In genomic region chr19:18894254-18895037, GRCh38 we compare ENCODE assay signal across 9 cellular contexts. TPM values are rescaled to one million over a fixed set of nuclear protein-coding genes. Genes with fewer than 3 reads are reported as not detected.
DNase-seq lines count a peak whose midpoint lies in the region; ATAC-seq, FAIRE-seq and TF ChIP-seq lines count a peak whose summit lies in the region.
"Had no signal": no experiment of that assay in that cellular context is flagged by ENCODE, and none has a peak within 500 bp of the region (broad histone marks: within the 10 kb centered on the region; RNA-seq: fewer than 3 reads in every experiment).

No MANE protein-coding gene starts in this region.

- no peaks in the 10 kb centered on the region for H3K9me3 Mint-ChIP-seq in activated T-helper 1 cell treated with anti-CD3 and anti-CD28 coated beads, Interleukin-12 subunit alpha, Interleukin-12 subunit beta, Interleukin-2, Interleukin-4 antibody, amounts not matched to agents 30 ng/mL and 10 ng/mL and 1 ng/mL, durations not matched to agents 14 hours and 24 hours and 36 hours
- no peaks in the 10 kb centered on the region for H3K9me3 Mint-ChIP-seq in activated T-cell treated with anti-CD3 and anti-CD28 coated beads, Interleukin-2, amount 50 U/mL, for 24 hours

- WGBS in K562 (ENCODE audit: insufficient coverage, low coverage, missing lambda C conversion rate), result 13% methylated on average over 22 of the region's 28 CpGs
- 42% methylated on average over 23 of the region's 28 CpGs for WGBS in mesenchymal stem cell
- 4% methylated on average over 19 of the region's 28 CpGs; no CpG with 5 or more reads in 1 of the 2 donors for WGBS in transverse colon (ENCODE audit: low coverage in 1 of 2), 2 donors

- no peaks in the 10 kb centered on the region for H4K20me1 ChIP-seq in Karpas-422 (ENCODE audit: insufficient read depth, low read depth, low read length)
- peaks cover 17% of the 10 kb centered on the region for H4K20me1 ChIP-seq in K562 (replicated peaks; ENCODE audit: control insufficient read depth, insufficient read depth, low read length)

- no peak overlapping the region for H3K27ac ChIP-seq in Karpas-422 (ENCODE audit: low read length)
- no peak overlapping the region for H3K27ac ChIP-seq in K562 (ENCODE audit: extremely low read depth, low read depth, low read length)
- no peak overlapping the region for H3K27ac ChIP-seq in mesenchymal stem cell (ENCODE audit: low read length, poor library complexity, severe bottlenecking)
- no peak overlapping the region for H3K27ac ChIP-seq in transverse colon

- intact Hi-C loops in K562 (cut with micrococcal nuclease) (loop anchor here (1.0 to 5.0 kb wide), 2 partner anchors 92 to 243 kb away; partner anchors contain the start of gene TMEM161A), transverse colon (cut with DNase I; ENCODE audit: low total_unique reads) (no loop called here)
- intact Hi-C loops in activated T-helper 1 cell treated with anti-CD3 and anti-CD28 coated beads, Interleukin-12 subunit alpha, Interleukin-12 subunit beta, Interleukin-2, Interleukin-4 antibody, amounts not matched to agents 30 ng/mL and 10 ng/mL and 1 ng/mL, durations not matched to agents 14 hours and 24 hours and 36 hours (cut with micrococcal nuclease), result no loop called here

- DNase-seq in AG08395 (ENCODE audit: low spot score), result peak; percentile 38
- DNase-seq in Karpas-422, result peak; percentile 51
- DNase-seq in K562 (ENCODE audit: extremely low read depth in 1 of 4, low spot score in 3 of 4), result peak; percentile 41 to 72 (median 68)
- DNase-seq in mesenchymal stem cell, result no peak
- DNase-seq in activated T-helper 1 cell treated with anti-CD3 and anti-CD28 coated beads, Interleukin-12 subunit alpha, Interleukin-12 subunit beta, Interleukin-2, Interleukin-4 antibody, amounts not matched to agents 30 ng/mL and 10 ng/mL and 1 ng/mL, durations not matched to agents 14 hours and 24 hours and 36 hours (ENCODE audit: low spot score), result no peak
- DNase-seq in KBM-7, result no peak
- DNase-seq in activated T-cell treated with anti-CD3 and anti-CD28 coated beads, Interleukin-2, amount 50 U/mL, for 24 hours, result no peak
- DNase-seq in transverse colon, result no peak
- DNase-seq: SHP77 had no signal

- no peak overlapping the region for H2AK5ac ChIP-seq in mesenchymal stem cell (ENCODE audit: low read length, severe bottlenecking)

- H3K9ac ChIP-seq in Karpas-422 (ENCODE audit: low read length) (no peak overlapping the region), K562 (ENCODE audit: insufficient read depth in 1 of 2, low read depth in 2 of 2, low read length in 2 of 2) (peak overlapping the region in 1 of 2 experiments; percentile 90; a peak in 2 of 4 replicates), mesenchymal stem cell (ENCODE audit: low read length) (no peak overlapping the region)

- H2AFZ ChIP-seq in Karpas-422 (ENCODE audit: low read length), result no peak overlapping the region
- no peak overlapping the region; the same call in 1 of the 2 replicates for H2AFZ ChIP-seq in K562 (ENCODE audit: low read depth, low read length)
- peak overlapping the region; percentile 49 for H2AFZ ChIP-seq in mesenchymal stem cell (ENCODE audit: low read depth, low read length)

- H3K27me3 ChIP-seq in Karpas-422 (ENCODE audit: low read length), result no peaks in the 10 kb centered on the region
- H3K27me3 ChIP-seq in K562 (ENCODE audit: control insufficient read depth in 2 of 2, insufficient read depth in 2 of 2, low read length in 2 of 2), result peaks cover 0 to 5% of the 10 kb centered on the region in 2 experiments; a peak in 1 of 5 replicates
- H3K27me3 ChIP-seq in mesenchymal stem cell (ENCODE audit: control insufficient read depth in 1 of 2, insufficient read depth in 1 of 2, low read length in 2 of 2), result peaks cover 34 to 35% of the 10 kb centered on the region in 2 experiments
- H3K27me3 ChIP-seq in transverse colon, result peaks cover 54% of the 10 kb centered on the region

- peaks cover 3% of the 10 kb centered on the region for H3K9me1 ChIP-seq in K562 (ENCODE audit: control insufficient read depth, insufficient read depth, low read length)

- no peak overlapping the region for H3K4me2 ChIP-seq in Karpas-422 (ENCODE audit: low read depth, low read length, poor library complexity, severe bottlenecking)
- H3K4me2 ChIP-seq in K562 (ENCODE audit: insufficient read depth, low read length), result peak overlapping the region; percentile 60; the same call in 1 of the 2 replicates
- H3K4me2 ChIP-seq in mesenchymal stem cell (ENCODE audit: low read length, poor library complexity, severe bottlenecking), result peak overlapping the region; percentile 97

- TF ChIP-seq EP300 in K562 (IDR thresholded peaks at IDR 0.05; ENCODE audit: low read length) (no peak), transverse colon (IDR thresholded peaks at IDR 0.05; ENCODE audit: low read depth) (no peak)

- H3K27me3 Mint-ChIP-seq in activated T-helper 1 cell treated with anti-CD3 and anti-CD28 coated beads, Interleukin-12 subunit alpha, Interleukin-12 subunit beta, Interleukin-2, Interleukin-4 antibody, amounts not matched to agents 30 ng/mL and 10 ng/mL and 1 ng/mL, durations not matched to agents 14 hours and 24 hours and 36 hours (ENCODE audit: insufficient read depth), result peaks cover 18% of the 10 kb centered on the region
- H3K27me3 Mint-ChIP-seq in activated T-cell treated with anti-CD3 and anti-CD28 coated beads, Interleukin-2, amount 50 U/mL, for 24 hours, result peaks cover 33% of the 10 kb centered on the region

- no peak overlapping the region for H3K27ac Mint-ChIP-seq in activated T-helper 1 cell treated with anti-CD3 and anti-CD28 coated beads, Interleukin-12 subunit alpha, Interleukin-12 subunit beta, Interleukin-2, Interleukin-4 antibody, amounts not matched to agents 30 ng/mL and 10 ng/mL and 1 ng/mL, durations not matched to agents 14 hours and 24 hours and 36 hours
- H3K27ac Mint-ChIP-seq in activated T-cell treated with anti-CD3 and anti-CD28 coated beads, Interleukin-2, amount 50 U/mL, for 24 hours, result no peak overlapping the region

- POLR2A ChIA-PET in K562 (lab: Yijun Ruan, JAX), result interaction anchor here (1.3 kb wide), 1 partner anchor 24 kb away, joined by 4 read pairs; no protein-coding TSS in a partner anchor

- H2BK5ac ChIP-seq in mesenchymal stem cell (ENCODE audit: low read depth, low read length, poor library complexity, severe bottlenecking), result no peak overlapping the region

- in situ Hi-C loops in K562 (cut with MboI), result no loop called here
- in situ Hi-C loops in KBM-7 (cut with MboI; ENCODE audit: low pct_unique_long_range_greater_than_20kb, low sequenced_read_pairs), result no loop called here
- in situ Hi-C loops in transverse colon (cut with MboI; ENCODE audit: low pct_ligation_motif_present in 1 of 4, low pct_unique_long_range_greater_than_20kb in 1 of 4, low sequenced_read_pairs in 3 of 4), result no loop called here

- H3K14ac ChIP-seq in mesenchymal stem cell (ENCODE audit: low read length in 2 of 2), result no peak overlapping the region

- H3K4me3 Mint-ChIP-seq in activated T-helper 1 cell treated with anti-CD3 and anti-CD28 coated beads, Interleukin-12 subunit alpha, Interleukin-12 subunit beta, Interleukin-2, Interleukin-4 antibody, amounts not matched to agents 30 ng/mL and 10 ng/mL and 1 ng/mL, durations not matched to agents 14 hours and 24 hours and 36 hours, result no peak overlapping the region
- H3K4me3 Mint-ChIP-seq in activated T-cell treated with anti-CD3 and anti-CD28 coated beads, Interleukin-2, amount 50 U/mL, for 24 hours, result no peak overlapping the region

- CTCF ChIA-PET in K562 (lab: Yijun Ruan, JAX; ENCODE audit: low intra/inter-chr PET ratio), result interaction anchor here (0.6 kb wide), 3 partner anchors 12 to 750 kb away, joined by 3 to 6 read pairs (median 3); no protein-coding TSS in a partner anchor

- no peak for FAIRE-seq in K562 (lab: Jason Lieb, UNC)

- peak overlapping the region; percentile 31 for H4K91ac ChIP-seq in mesenchymal stem cell (ENCODE audit: low read length)

- TF ChIP-seq CTCF in K562 (IDR thresholded peaks at IDR 0.05 in 2 of 3, conservative IDR thresholded peaks at IDR 0.05 in 1 of 3; ENCODE audit: insufficient read depth in 2 of 3, low read depth in 1 of 3, low read length in 3 of 3) (no peak), transverse colon (IDR thresholded peaks at IDR 0.05) (no peak)

- H3K4me3 ChIP-seq in Karpas-422 (ENCODE audit: low read length) (no peak overlapping the region), K562 (no peak overlapping the region), mesenchymal stem cell (ENCODE audit: insufficient read depth in 1 of 2, low read depth in 1 of 2, low read length in 2 of 2) (peak overlapping the region in 1 of 2 experiments; percentile 67), transverse colon (peak overlapping the region in 1 of 4 donors; percentile 28)

- H2BK120ac ChIP-seq in mesenchymal stem cell (ENCODE audit: low read depth, low read length), result no peak overlapping the region

- H4K8ac ChIP-seq in mesenchymal stem cell (ENCODE audit: low read length), result no peak overlapping the region

- H3K4me1 ChIP-seq in Karpas-422 (ENCODE audit: low read length) (no peaks in the 10 kb centered on the region), K562 (replicated peaks in 1 of 2; ENCODE audit: control insufficient read depth in 2 of 2, insufficient read depth in 2 of 2, low read length in 2 of 2) (peaks cover 12 to 56% of the 10 kb centered on the region in 2 experiments), mesenchymal stem cell (ENCODE audit: control insufficient read depth, insufficient read depth, low read depth, low read length) (peaks cover 20% of the 10 kb centered on the region), transverse colon (peaks cover 0 to 18% (median 9%) of the 10 kb centered on the region in 4 donors)

- H3K9me3 ChIP-seq in Karpas-422 (ENCODE audit: low read length), result no peaks in the 10 kb centered on the region
- no peaks in the 10 kb centered on the region for H3K9me3 ChIP-seq in K562 (replicated peaks; ENCODE audit: control insufficient read depth, insufficient read depth, low read depth, low read length)
- no peaks in the 10 kb centered on the region for H3K9me3 ChIP-seq in mesenchymal stem cell (ENCODE audit: control insufficient read depth, low read length)
- no peaks in the 10 kb centered on the region for H3K9me3 ChIP-seq in transverse colon

- BruUV-seq in K562 (replicated peaks; lab: Mats Ljungman, UMichigan), result no TSS peak

- H3K79me1 ChIP-seq in mesenchymal stem cell (replicated peaks; ENCODE audit: low read length, poor library complexity, severe bottlenecking), result no peaks in the 10 kb centered on the region

- H2BK15ac ChIP-seq in mesenchymal stem cell (ENCODE audit: low read depth, poor library complexity, severe bottlenecking), result no peak overlapping the region

- no peaks in the 10 kb centered on the region for H3K36me3 ChIP-seq in Karpas-422 (ENCODE audit: insufficient read depth, low read length)
- H3K36me3 ChIP-seq in K562 (ENCODE audit: control insufficient read depth, insufficient read depth, low read length), result peaks cover 8% of the 10 kb centered on the region; the same call in 1 of the 3 replicates
- peaks cover 6 to 15% of the 10 kb centered on the region in 2 experiments for H3K36me3 ChIP-seq in mesenchymal stem cell (ENCODE audit: control insufficient read depth in 1 of 2, insufficient read depth in 2 of 2, low read depth in 1 of 2, low read length in 2 of 2)
- peaks cover 0 to 6% (median 0%) of the 10 kb centered on the region in 4 donors for H3K36me3 ChIP-seq in transverse colon

- no peaks in the 10 kb centered on the region for H3K9me2 ChIP-seq in Karpas-422 (replicated peaks; ENCODE audit: insufficient read depth, low read length)

- TF ChIP-seq POLR2A in K562 (conservative IDR thresholded peaks at IDR 0.05) (no peak), transverse colon (IDR thresholded peaks at IDR 0.05) (no peak)

- H3K79me2 ChIP-seq in Karpas-422 (ENCODE audit: low read length) (no peaks in the 10 kb centered on the region), K562 (ENCODE audit: control insufficient read depth, insufficient read depth, low read length) (no peaks in the 10 kb centered on the region)

- H3K18ac ChIP-seq in mesenchymal stem cell (ENCODE audit: low read depth in 1 of 2, low read length in 2 of 2), result no peak overlapping the region

- peak overlapping the region in 1 of 2 experiments; percentile 7 for H3K4ac ChIP-seq in mesenchymal stem cell (ENCODE audit: low read depth in 1 of 2, low read length in 2 of 2)

- no peak for ATAC-seq in K562

- H2BK12ac ChIP-seq in mesenchymal stem cell (ENCODE audit: low read length in 2 of 2), result no peak overlapping the region

- H3K36me3 Mint-ChIP-seq in activated T-helper 1 cell treated with anti-CD3 and anti-CD28 coated beads, Interleukin-12 subunit alpha, Interleukin-12 subunit beta, Interleukin-2, Interleukin-4 antibody, amounts not matched to agents 30 ng/mL and 10 ng/mL and 1 ng/mL, durations not matched to agents 14 hours and 24 hours and 36 hours (ENCODE audit: low read depth), result no peaks in the 10 kb centered on the region
- H3K36me3 Mint-ChIP-seq in activated T-cell treated with anti-CD3 and anti-CD28 coated beads, Interleukin-2, amount 50 U/mL, for 24 hours (ENCODE audit: low read depth), result peaks cover 9% of the 10 kb centered on the region

- H3K23ac ChIP-seq in mesenchymal stem cell (ENCODE audit: low read length in 2 of 2), result no peak overlapping the region

- H3K4me1 Mint-ChIP-seq in activated T-helper 1 cell treated with anti-CD3 and anti-CD28 coated beads, Interleukin-12 subunit alpha, Interleukin-12 subunit beta, Interleukin-2, Interleukin-4 antibody, amounts not matched to agents 30 ng/mL and 10 ng/mL and 1 ng/mL, durations not matched to agents 14 hours and 24 hours and 36 hours (ENCODE audit: low read depth), result no peaks in the 10 kb centered on the region
- H3K4me1 Mint-ChIP-seq in activated T-cell treated with anti-CD3 and anti-CD28 coated beads, Interleukin-2, amount 50 U/mL, for 24 hours (ENCODE audit: low read depth), result peaks cover 6% of the 10 kb centered on the region

- TF ChIP-seq RAD21 in K562 (CRISPR knock-in tag; conservative IDR thresholded peaks at IDR 0.05 in 1 of 2, IDR thresholded peaks at IDR 0.05 in 1 of 2), result no peak

RNA-seq across cellular contexts. Expression of gene CERS1, which starts 1.5 kb away (rescaled TPM):
- total RNA-seq in Karpas-422 (2014; rRNA removed; shearing (Covaris generic); ENCODE audit: low replicate concordance), result not detected in 2 replicates
- 1.3 and 6.2 TPM in 2 replicates for total RNA-seq in K562 (2011; cell fraction: chromatin; rRNA removed; ENCODE audit: low replicate concordance)
- total RNA-seq in K562 (2011; cell fraction: nucleolus; rRNA removed), result 4.2 and 5.0 TPM in 2 replicates
- 1.5 and 3.7 TPM in 2 replicates for total RNA-seq in K562 (2011; cell fraction: nucleoplasm; rRNA removed)
- total RNA-seq in K562 (2014; rRNA removed), result 0.86 TPM in 2 replicates
- 0.13 and 0.33 TPM in 2 replicates for total RNA-seq in K562 (2014; rRNA removed; fragmentation: Illumina TruSeq; extraction: Trizol)
- 0.43 and 1.4 TPM in 2 replicates for total RNA-seq in K562 (2015; rRNA removed; fragmentation: Illumina TruSeq; extraction: Trizol)
- 1.5 and 1.7 TPM in 2 replicates for total RNA-seq in K562 (2021)
- 1.5 and 3.8 TPM in 2 replicates for polyA plus RNA-seq in K562 (2011; rRNA removed)
- polyA plus RNA-seq in K562 (2011; cell fraction: cytosol; rRNA removed), result 5.5 and 5.7 TPM in 2 replicates
- 3.7 and 4.0 TPM in 2 replicates for polyA plus RNA-seq in K562 (2011; cell fraction: nucleus; rRNA removed)
- polyA plus RNA-seq in K562 (2012), result 0.71 and 0.87 TPM in 2 replicates
- polyA plus RNA-seq in K562 (2014; fragmentation: Illumina TruSeq; extraction: Trizol), result 0.80 and 1.7 TPM in 2 replicates
- not detected for polyA plus RNA-seq in K562 (2014; fragmentation: Nextera tagmentation; extraction: Ambion mirVana)
- polyA plus RNA-seq in K562 (2014; rRNA removed), result 1.1 TPM in 2 replicates
- 1.1 and 2.3 TPM in 2 replicates for polyA minus RNA-seq in K562 (2011; rRNA and poly(A)+ RNA removed)
- 1.2 and 3.5 TPM in 2 replicates for polyA minus RNA-seq in K562 (2011; cell fraction: cytosol; rRNA and poly(A)+ RNA removed)
- 0.40 and 0.78 TPM in 2 replicates for polyA minus RNA-seq in K562 (2011; cell fraction: nucleus; rRNA and poly(A)+ RNA removed)
- 1.5 TPM for polyA plus RNA-seq in mesenchymal stem cell (2013, experiment 1 of 2)
- polyA plus RNA-seq in mesenchymal stem cell (2013, experiment 2 of 2), result 1.6 TPM
- total RNA-seq in activated T-helper 1 cell treated with anti-CD3 and anti-CD28 coated beads, Interleukin-12 subunit alpha, Interleukin-12 subunit beta, Interleukin-2, Interleukin-4 antibody, amounts not matched to agents 30 ng/mL and 10 ng/mL and 1 ng/mL, durations not matched to agents 14 hours and 24 hours and 36 hours, result not detected in 2 replicates
- not detected for total RNA-seq in transverse colon

RNA-seq across cellular contexts. Expression of gene COPE, which starts 24.7 kb away (rescaled TPM):
- total RNA-seq in Karpas-422 (2014; rRNA removed; shearing (Covaris generic); ENCODE audit: low replicate concordance), result 145 and 153 TPM in 2 replicates
- 63.5 and 278 TPM in 2 replicates for total RNA-seq in K562 (2011; cell fraction: chromatin; rRNA removed; ENCODE audit: low replicate concordance)
- 249 and 252 TPM in 2 replicates for total RNA-seq in K562 (2011; cell fraction: nucleolus; rRNA removed)
- total RNA-seq in K562 (2011; cell fraction: nucleoplasm; rRNA removed), result 127 and 141 TPM in 2 replicates
- total RNA-seq in K562 (2014; rRNA removed) (239 and 305 TPM in 2 replicates), K562 (2014; rRNA removed; fragmentation: Illumina TruSeq; extraction: Trizol) (19.2 and 33.2 TPM in 2 replicates), K562 (2015; rRNA removed; fragmentation: Illumina TruSeq; extraction: Trizol) (130 and 147 TPM in 2 replicates), K562 (2021) (273 and 289 TPM in 2 replicates), transverse colon (100 to 1,000 TPM; 144 to 268 (median 179) TPM)
- polyA plus RNA-seq in K562 (2011; rRNA removed) (159 and 263 TPM in 2 replicates), K562 (2014; fragmentation: Illumina TruSeq; extraction: Trizol) (50.1 and 152 TPM in 2 replicates), K562 (2014; fragmentation: Nextera tagmentation; extraction: Ambion mirVana) (10 to 100 TPM in 1 of 2 experiments, 1 to 10 TPM in 1; 5.8 to 18.3 TPM), K562 (2014; rRNA removed) (230 and 233 TPM in 2 replicates)
- 307 and 533 TPM in 2 replicates for polyA plus RNA-seq in K562 (2011; cell fraction: cytosol; rRNA removed)
- polyA plus RNA-seq in K562 (2011; cell fraction: nucleus; rRNA removed), result 164 and 210 TPM in 2 replicates
- 176 and 372 TPM in 2 replicates for polyA plus RNA-seq in K562 (2012)
- polyA minus RNA-seq in K562 (2011; rRNA and poly(A)+ RNA removed), result 43.6 and 67.0 TPM in 2 replicates
- polyA minus RNA-seq in K562 (2011; cell fraction: cytosol; rRNA and poly(A)+ RNA removed), result 103 and 143 TPM in 2 replicates
- polyA minus RNA-seq in K562 (2011; cell fraction: nucleus; rRNA and poly(A)+ RNA removed), result 49.1 and 66.3 TPM in 2 replicates
- 214 TPM for polyA plus RNA-seq in mesenchymal stem cell (2013, experiment 1 of 2)
- polyA plus RNA-seq in mesenchymal stem cell (2013, experiment 2 of 2), result 238 TPM
- total RNA-seq in activated T-helper 1 cell treated with anti-CD3 and anti-CD28 coated beads, Interleukin-12 subunit alpha, Interleukin-12 subunit beta, Interleukin-2, Interleukin-4 antibody, amounts not matched to agents 30 ng/mL and 10 ng/mL and 1 ng/mL, durations not matched to agents 14 hours and 24 hours and 36 hours, result 221 and 229 TPM in 2 replicates

RNA-seq across cellular contexts. Expression of gene DDX49, which starts 25.1 kb away (rescaled TPM):
- total RNA-seq in Karpas-422 (2014; rRNA removed; shearing (Covaris generic); ENCODE audit: low replicate concordance), result 49.3 and 74.5 TPM in 2 replicates
- 17.3 and 60.1 TPM in 2 replicates for total RNA-seq in K562 (2011; cell fraction: chromatin; rRNA removed; ENCODE audit: low replicate concordance)
- 53.9 and 64.9 TPM in 2 replicates for total RNA-seq in K562 (2011; cell fraction: nucleolus; rRNA removed)
- 23.2 and 29.4 TPM in 2 replicates for total RNA-seq in K562 (2011; cell fraction: nucleoplasm; rRNA removed)
- total RNA-seq in K562 (2014; rRNA removed) (113 and 149 TPM in 2 replicates), K562 (2014; rRNA removed; fragmentation: Illumina TruSeq; extraction: Trizol) (26.2 and 45.7 TPM in 2 replicates), K562 (2015; rRNA removed; fragmentation: Illumina TruSeq; extraction: Trizol) (51.1 and 57.8 TPM in 2 replicates), K562 (2021) (78.9 and 88.6 TPM in 2 replicates), transverse colon (10 to 100 TPM; 42.1 to 90.8 (median 50.4) TPM)
- polyA plus RNA-seq in K562 (2011; rRNA removed) (35.6 and 43.2 TPM in 2 replicates), K562 (2014; fragmentation: Illumina TruSeq; extraction: Trizol) (33.3 and 53.3 TPM in 2 replicates), K562 (2014; fragmentation: Nextera tagmentation; extraction: Ambion mirVana) (1 to 10 TPM; 1.1 to 6.3 TPM), K562 (2014; rRNA removed) (61.3 and 65.9 TPM in 2 replicates)
- 53.9 and 97.8 TPM in 2 replicates for polyA plus RNA-seq in K562 (2011; cell fraction: cytosol; rRNA removed)
- polyA plus RNA-seq in K562 (2011; cell fraction: nucleus; rRNA removed), result 37.4 and 64.0 TPM in 2 replicates
- 53.0 and 58.9 TPM in 2 replicates for polyA plus RNA-seq in K562 (2012)
- polyA minus RNA-seq in K562 (2011; rRNA and poly(A)+ RNA removed), result 27.6 and 57.1 TPM in 2 replicates
- polyA minus RNA-seq in K562 (2011; cell fraction: cytosol; rRNA and poly(A)+ RNA removed), result 34.9 and 39.1 TPM in 2 replicates
- 23.5 and 26.5 TPM in 2 replicates for polyA minus RNA-seq in K562 (2011; cell fraction: nucleus; rRNA and poly(A)+ RNA removed)
- polyA plus RNA-seq in mesenchymal stem cell (2013, experiment 1 of 2), result 19.4 TPM
- 18.6 TPM for polyA plus RNA-seq in mesenchymal stem cell (2013, experiment 2 of 2)
- total RNA-seq in activated T-helper 1 cell treated with anti-CD3 and anti-CD28 coated beads, Interleukin-12 subunit alpha, Interleukin-12 subunit beta, Interleukin-2, Interleukin-4 antibody, amounts not matched to agents 30 ng/mL and 10 ng/mL and 1 ng/mL, durations not matched to agents 14 hours and 24 hours and 36 hours, result 101 and 114 TPM in 2 replicates

RNA-seq across cellular contexts. Expression of gene HOMER3, which starts 46.6 kb away (rescaled TPM):
- 0.90 TPM in 1 of 2 replicates, not detected in the other for total RNA-seq in Karpas-422 (2014; rRNA removed; shearing (Covaris generic); ENCODE audit: low replicate concordance)
- total RNA-seq in K562 (2011; cell fraction: chromatin; rRNA removed; ENCODE audit: low replicate concordance), result 9.9 and 22.2 TPM in 2 replicates
- 12.0 and 12.4 TPM in 2 replicates for total RNA-seq in K562 (2011; cell fraction: nucleolus; rRNA removed)
- total RNA-seq in K562 (2011; cell fraction: nucleoplasm; rRNA removed), result 9.1 and 12.6 TPM in 2 replicates
- total RNA-seq in K562 (2014; rRNA removed), result 4.2 and 6.8 TPM in 2 replicates
- total RNA-seq in K562 (2014; rRNA removed; fragmentation: Illumina TruSeq; extraction: Trizol), result 1.2 and 1.3 TPM in 2 replicates
- 1.5 and 2.7 TPM in 2 replicates for total RNA-seq in K562 (2015; rRNA removed; fragmentation: Illumina TruSeq; extraction: Trizol)
- total RNA-seq in K562 (2021), result 3.4 and 4.1 TPM in 2 replicates
- polyA plus RNA-seq in K562 (2011; rRNA removed), result 5.1 and 10.3 TPM in 2 replicates
- 9.6 and 10.5 TPM in 2 replicates for polyA plus RNA-seq in K562 (2011; cell fraction: cytosol; rRNA removed)
- polyA plus RNA-seq in K562 (2011; cell fraction: nucleus; rRNA removed), result 9.2 and 20.4 TPM in 2 replicates
- polyA plus RNA-seq in K562 (2012), result 2.4 and 5.5 TPM in 2 replicates
- polyA plus RNA-seq in K562 (2014; fragmentation: Illumina TruSeq; extraction: Trizol), result 2.9 and 4.7 TPM in 2 replicates
- polyA plus RNA-seq in K562 (2014; fragmentation: Nextera tagmentation; extraction: Ambion mirVana), result not detected
- 3.7 and 6.4 TPM in 2 replicates for polyA plus RNA-seq in K562 (2014; rRNA removed)
- 2.5 and 2.9 TPM in 2 replicates for polyA minus RNA-seq in K562 (2011; rRNA and poly(A)+ RNA removed)
- 3.3 and 6.9 TPM in 2 replicates for polyA minus RNA-seq in K562 (2011; cell fraction: cytosol; rRNA and poly(A)+ RNA removed)
- 3.4 and 8.3 TPM in 2 replicates for polyA minus RNA-seq in K562 (2011; cell fraction: nucleus; rRNA and poly(A)+ RNA removed)
- 54.3 TPM for polyA plus RNA-seq in mesenchymal stem cell (2013, experiment 1 of 2)
- 55.7 TPM for polyA plus RNA-seq in mesenchymal stem cell (2013, experiment 2 of 2)
- 0.29 and 0.75 TPM in 2 replicates for total RNA-seq in activated T-helper 1 cell treated with anti-CD3 and anti-CD28 coated beads, Interleukin-12 subunit alpha, Interleukin-12 subunit beta, Interleukin-2, Interleukin-4 antibody, amounts not matched to agents 30 ng/mL and 10 ng/mL and 1 ng/mL, durations not matched to agents 14 hours and 24 hours and 36 hours
- 10 to 100 TPM in 3 of 4 donors, 1 to 10 TPM in 1; 8.1 to 82.0 (median 12.7) TPM for total RNA-seq in transverse colon

Comparison
In these comparisons a context has a peak if more than half of its experiments do, and no peak if none do; other contexts are left out.
1. DNase-seq: peak in AG08395 (single experiment), Karpas-422 (single experiment) and K562 (4 of 4); none in mesenchymal stem cell (single experiment), activated T-helper 1 cell treated with anti-CD3 and anti-CD28 coated beads, Interleukin-12 subunit alpha, Interleukin-12 subunit beta, Interleukin-2, Interleukin-4 antibody, amounts not matched to agents 30 ng/mL and 10 ng/mL and 1 ng/mL, durations not matched to agents 14 hours and 24 hours and 36 hours (single experiment), KBM-7 (single experiment), activated T-cell treated with anti-CD3 and anti-CD28 coated beads, Interleukin-2, amount 50 U/mL, for 24 hours (single experiment) and transverse colon (single experiment).